In the genomic region with DNA sequence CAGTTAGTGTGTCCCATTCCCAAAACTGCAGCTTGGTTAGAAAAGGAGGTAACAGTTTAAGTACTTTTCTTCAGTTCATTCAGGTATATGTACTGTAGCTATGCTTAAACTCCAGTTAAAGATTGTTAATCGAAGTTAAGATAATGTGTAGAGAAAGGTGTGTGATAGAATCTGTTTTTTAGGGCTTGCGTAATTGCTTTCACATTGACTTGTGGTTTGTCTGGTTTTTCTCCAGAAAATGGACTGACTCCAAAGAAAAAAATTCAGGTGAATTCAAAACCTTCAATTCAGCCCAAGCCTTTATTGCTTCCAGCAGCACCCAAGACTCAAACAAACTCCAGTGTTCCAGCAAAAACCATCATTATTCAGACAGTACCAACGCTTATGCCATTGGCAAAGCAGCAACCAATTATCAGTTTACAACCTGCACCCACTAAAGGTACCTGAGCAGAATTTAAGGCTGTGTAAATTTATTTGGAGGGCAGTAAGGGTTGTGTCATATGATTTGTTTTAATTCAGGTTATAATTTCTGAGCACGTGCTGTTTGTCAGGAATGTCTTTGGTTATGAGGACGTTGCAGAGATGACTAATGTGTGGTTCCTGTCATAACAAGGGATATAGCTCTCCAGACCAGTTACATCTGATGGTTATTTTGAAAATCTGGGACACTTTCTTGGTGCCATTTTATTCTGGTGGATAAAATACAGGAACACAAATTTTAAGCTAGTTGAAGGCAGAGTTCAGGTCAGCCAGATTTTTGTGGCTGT, we compare ENCODE assay signal across 16 cellular contexts. TPM values are rescaled to one million over a fixed set of nuclear protein-coding genes. Genes with fewer than 3 reads are reported as not detected.
DNase-seq lines count a peak whose midpoint lies in the region; FAIRE-seq and TF ChIP-seq lines count a peak whose summit lies in the region.
"Had no signal": no experiment of that assay in that cellular context is flagged by ENCODE, and none has a peak within 500 bp of the region (broad histone marks: within the 10 kb centered on the region; RNA-seq: fewer than 3 reads in every experiment).

No MANE protein-coding gene starts in this region.

- H3K27me3 Mint-ChIP-seq in CD14-positive monocyte (ENCODE audit: low read depth in 3 of 3): no peaks in the 10 kb centered on the region

- peaks cover 84 to 90% of the 10 kb centered on the region in 2 donors for H3K36me3 Mint-ChIP-seq in CD14-positive monocyte

- H2AFZ ChIP-seq in keratinocyte (ENCODE audit: control insufficient read depth, low read length): no peak overlapping the region

- H4K20me1 ChIP-seq in keratinocyte (ENCODE audit: control insufficient read depth, extremely low read depth, insufficient read depth, low read length): no peaks in the 10 kb centered on the region

- H3K36me3 ChIP-seq in brain microvascular endothelial cell (replicated peaks): no peaks in the 10 kb centered on the region
- peaks cover 0 to 2% of the 10 kb centered on the region in 2 experiments for H3K36me3 ChIP-seq in keratinocyte (ENCODE audit: control insufficient read depth in 2 of 2, extremely low read depth in 1 of 2, insufficient read depth in 2 of 2, low read length in 2 of 2)

- H3K4me1 ChIP-seq in keratinocyte (ENCODE audit: control insufficient read depth, extremely low read depth, insufficient read depth, low read length): peaks cover 16% of the 10 kb centered on the region
- H3K4me1 ChIP-seq: esophagus squamous epithelium, thyroid gland had no signal

- H3K4me2 ChIP-seq in keratinocyte (ENCODE audit: control insufficient read depth, extremely low read depth, insufficient read depth, low read depth, low read length): no peak overlapping the region

- H3K9me3 Mint-ChIP-seq in CD14-positive monocyte: no peaks in the 10 kb centered on the region

- TF ChIP-seq CTCF in brain microvascular endothelial cell (IDR thresholded peaks at IDR 0.05; ENCODE audit: low read depth, low read length, missing control alignments) (no peak), keratinocyte (optimal IDR thresholded peaks at IDR 0.05 in 1 of 3, IDR thresholded peaks at IDR 0.05 in 1 of 3, conservative IDR thresholded peaks at IDR 0.05 in 1 of 3; ENCODE audit: extremely low read depth in 1 of 3, insufficient read depth in 2 of 3, low read length in 3 of 3) (no peak), GM10266 (IDR thresholded peaks at IDR 0.05; ENCODE audit: control insufficient read depth, insufficient read depth, low read depth, missing control alignments) (no peak), CD14-positive monocyte (IDR thresholded peaks at IDR 0.05) (no peak)

- intact Hi-C loops in CD14-positive monocyte (cut with micrococcal nuclease): loop anchor here (2.0 kb wide), 2 partner anchors 245 to 247 kb away; no protein-coding TSS in a partner anchor

- no peaks in the 10 kb centered on the region for H3K4me1 Mint-ChIP-seq in CD14-positive monocyte

- H3K27ac Mint-ChIP-seq in CD14-positive monocyte: peak overlapping the region in 1 of 7 donors; percentile 17

- H3K4me3 ChIP-seq in brain microvascular endothelial cell (ENCODE audit: low read depth, low read length) (no peak overlapping the region), keratinocyte (ENCODE audit: control insufficient read depth in 2 of 3, extremely low read depth in 1 of 3, insufficient read depth in 2 of 3, low read depth in 1 of 3, low read length in 3 of 3) (no peak overlapping the region)
- H3K4me3 ChIP-seq: coronary artery, esophagus squamous epithelium, thyroid gland had no signal

- FAIRE-seq in keratinocyte (lab: Jason Lieb, UNC): peak; percentile 29
- FAIRE-seq: HTR-8/SVneo had no signal

- H3K79me2 ChIP-seq in keratinocyte (ENCODE audit: control insufficient read depth, insufficient read depth, low read length): no peaks in the 10 kb centered on the region

- dilution Hi-C loops in keratinocyte (cut with MboI; ENCODE audit: extremely low pct_ligation_motif_present, low sequenced_read_pairs): no loop called here

- no peak overlapping the region for H3K4me3 Mint-ChIP-seq in CD14-positive monocyte

- no peaks in the 10 kb centered on the region for H3K9me3 ChIP-seq in keratinocyte (ENCODE audit: control insufficient read depth, low read depth, low read length)
- H3K9me3 ChIP-seq: esophagus squamous epithelium, thyroid gland had no signal

- no peaks in the 10 kb centered on the region for H3K9me1 ChIP-seq in keratinocyte (ENCODE audit: control insufficient read depth, extremely low read depth, insufficient read depth, low read length)

- no peak overlapping the region for H3K9ac ChIP-seq in keratinocyte (ENCODE audit: control insufficient read depth, extremely low read depth, insufficient read depth, low read length)

- in situ Hi-C loops in brain microvascular endothelial cell (cut with HindIII; ENCODE audit: low pct_ligation_motif_present, low sequenced_read_pairs): loop anchor here (25.0 kb wide), 1 partner anchor 245 kb away; no protein-coding TSS in a partner anchor

- no peaks in the 10 kb centered on the region for H3K27me3 ChIP-seq in brain microvascular endothelial cell (replicated peaks)
- H3K27me3 ChIP-seq in keratinocyte (ENCODE audit: control insufficient read depth, extremely low read depth, insufficient read depth, low read length): no peaks in the 10 kb centered on the region
- H3K27me3 ChIP-seq: esophagus squamous epithelium, thyroid gland had no signal

- H3K27ac ChIP-seq in brain microvascular endothelial cell: peak overlapping the region; percentile 42
- H3K27ac ChIP-seq in keratinocyte (ENCODE audit: control insufficient read depth, insufficient read depth, low read length): no peak overlapping the region
- H3K27ac ChIP-seq: coronary artery, esophagus squamous epithelium, thyroid gland had no signal

- DNase-seq in AG08396 (ENCODE audit: low spot score) (peak; percentile 5), HS-5 (ENCODE audit: low read depth) (peak; percentile 39), brain microvascular endothelial cell (peak; percentile 35), keratinocyte (ENCODE audit: low read depth, low spot score) (no peak), GM10266 (ENCODE audit: extremely low spot score) (no peak), HuH-7 (ENCODE audit: low spot score) (no peak), CD14-positive monocyte (ENCODE audit: low spot score) (no peak)
- no peak for DNase-seq in stimulated activated CD4-positive, alpha-beta T cell treated with anti-CD3 and anti-CD28 coated beads, Interleukin-1b, Interleukin-23, amount 100 ng/mL, for 48 hours
- DNase-seq: activated CD4-positive, alpha-beta T cell treated with anti-CD3 and anti-CD28 coated beads for 1 hour; activated T-cell treated with anti-CD3 and anti-CD28 coated beads, Interleukin-2, amount 50 U/mL, for 1 hour; esophagus squamous epithelium; NK-92 treated with Interleukin-12 subunit alpha and Interleukin-12 subunit beta, amount 100 ng/mL, for 24 hours; right cardiac atrium; thyroid gland had no signal

RNA-seq across cellular contexts. Expression of gene ATF6, which starts 26.0 kb away (rescaled TPM):
- polyA plus RNA-seq in keratinocyte (16.4 to 19.7 TPM (median 18.3 TPM) in 3 replicates), CD14-positive monocyte (10 to 100 TPM; 22.2 to 25.6 TPM)
- 15.1 TPM for polyA plus RNA-seq in keratinocyte (2011; ENCODE audit: low read depth)
- polyA plus RNA-seq in keratinocyte (2011; cell fraction: cytosol; rRNA removed): 6.3 and 13.3 TPM in 2 replicates
- 24.6 and 28.3 TPM in 2 replicates for polyA plus RNA-seq in keratinocyte (2011; cell fraction: nucleus; rRNA removed)
- 11.5 and 14.8 TPM in 2 replicates for polyA plus RNA-seq in keratinocyte (2012; ENCODE audit: low replicate concordance)
- polyA minus RNA-seq in keratinocyte: 9.1 to 21.4 TPM (median 21.2 TPM) in 3 replicates
- 9.4 TPM for polyA minus RNA-seq in keratinocyte (2011; cell fraction: cytosol; rRNA and poly(A)+ RNA removed)
- 26.6 and 45.1 TPM in 2 replicates for polyA minus RNA-seq in keratinocyte (2011; cell fraction: nucleus; rRNA and poly(A)+ RNA removed)

RNA-seq across cellular contexts. Expression of gene DUSP12, which starts 42.5 kb away (rescaled TPM):
- 22.6 to 35.3 TPM (median 27.6 TPM) in 3 replicates for polyA plus RNA-seq in keratinocyte
- 11.8 TPM for polyA plus RNA-seq in keratinocyte (2011; ENCODE audit: low read depth)
- 28.6 and 37.5 TPM in 2 replicates for polyA plus RNA-seq in keratinocyte (2011; cell fraction: cytosol; rRNA removed)
- 22.4 and 24.5 TPM in 2 replicates for polyA plus RNA-seq in keratinocyte (2011; cell fraction: nucleus; rRNA removed)
- polyA plus RNA-seq in keratinocyte (2012; ENCODE audit: low replicate concordance): 21.4 and 22.4 TPM in 2 replicates
- 2.3 to 16.0 TPM (median 4.9 TPM) in 3 replicates for polyA minus RNA-seq in keratinocyte
- 18.2 TPM for polyA minus RNA-seq in keratinocyte (2011; cell fraction: cytosol; rRNA and poly(A)+ RNA removed)
- 4.6 and 5.5 TPM in 2 replicates for polyA minus RNA-seq in keratinocyte (2011; cell fraction: nucleus; rRNA and poly(A)+ RNA removed)
- polyA plus RNA-seq in CD14-positive monocyte: 10 to 100 TPM; 30.5 to 32.0 TPM

Comparison
In these comparisons a context has a peak if more than half of its experiments do, and no peak if none do; other contexts are left out.
1. DNase-seq: peak in AG08396 (single experiment), HS-5 (single experiment) and brain microvascular endothelial cell (single experiment); none in keratinocyte (single experiment), GM10266 (single experiment), HuH-7 (single experiment), stimulated activated CD4-positive, alpha-beta T cell treated with anti-CD3 and anti-CD28 coated beads, Interleukin-1b, Interleukin-23, amount 100 ng/mL, for 48 hours (single experiment) and CD14-positive monocyte (single experiment).